ENCODE assay signal across 22 cellular contexts in genomic region chr12:131862600-131862993, GRCh38. TPM values are rescaled to one million over a fixed set of nuclear protein-coding genes. Genes with fewer than 3 reads are reported as not detected.
DNase-seq lines count a peak whose midpoint lies in the region; ATAC-seq, FAIRE-seq and TF ChIP-seq lines count a peak whose summit lies in the region.
"Had no signal": no experiment of that assay in that cellular context is flagged by ENCODE, and none has a peak within 500 bp of the region (broad histone marks: within the 10 kb centered on the region; RNA-seq: fewer than 3 reads in every experiment).

No MANE protein-coding gene starts in this region.

- H3K4me3 Mint-ChIP-seq in chondrocyte (ENCODE audit: unreplicated experiment) (no peak overlapping the region), nephron progenitor cell (peak overlapping the region; percentile 24)
- no peak overlapping the region for H3K4me3 Mint-ChIP-seq in naive thymus-derived CD8-positive, alpha-beta T cell
- H3K4me3 Mint-ChIP-seq: activated CD8-positive, alpha-beta T cell treated with anti-CD3 and anti-CD28 coated beads, Interleukin-2, amount 10 ng/mL, durations not matched to agents 7 days and 5 days had no signal

- H3K27me3 Mint-ChIP-seq in chondrocyte (ENCODE audit: low read depth) (no peaks in the 10 kb centered on the region), nephron progenitor cell (ENCODE audit: low read depth, poor library complexity) (peaks cover 10% of the 10 kb centered on the region)
- H3K27me3 Mint-ChIP-seq in naive thymus-derived CD8-positive, alpha-beta T cell: peaks cover 0 to 12% (median 2%) of the 10 kb centered on the region in 5 donors

- POLR2A ChIA-PET in A549 (lab: Yijun Ruan, JAX) (no interaction called here), HEK293 (lab: Yijun Ruan, JAX) (no interaction called here)
- POLR2A ChIA-PET in naive thymus-derived CD8-positive, alpha-beta T cell (lab: Charles Lee): no interaction called here

- H3K4me1 Mint-ChIP-seq in chondrocyte (ENCODE audit: low read depth): peaks cover 41% of the 10 kb centered on the region
- H3K4me1 Mint-ChIP-seq in nephron progenitor cell: peaks cover 50% of the 10 kb centered on the region
- H3K4me1 Mint-ChIP-seq in naive thymus-derived CD8-positive, alpha-beta T cell: peaks cover under 1 to 10% (median 6%) of the 10 kb centered on the region in 4 donors

- no peak for TF ChIP-seq RAD21 in A549 (conservative IDR thresholded peaks at IDR 0.05 in 1 of 2, IDR thresholded peaks at IDR 0.05 in 1 of 2)

- H3K9me3 Mint-ChIP-seq in chondrocyte (ENCODE audit: low read depth) (no peaks in the 10 kb centered on the region), nephron progenitor cell (no peaks in the 10 kb centered on the region)
- H3K9me3 Mint-ChIP-seq in naive thymus-derived CD8-positive, alpha-beta T cell: no peaks in the 10 kb centered on the region

- CTCF ChIA-PET in A549 (lab: Yijun Ruan, JAX) (interaction anchor here (1.0 to 5.1 kb wide), 3 partner anchors 9 to 51 kb away, joined by 3 to 43 read pairs (median 4); no protein-coding TSS in a partner anchor), HEK293 (lab: Yijun Ruan, JAX) (interaction anchor here (0.7 kb wide), 1 partner anchor 26 kb away, joined by 4 read pairs; no protein-coding TSS in a partner anchor)

- no peak for TF ChIP-seq POLR2A in A549 (IDR thresholded peaks at IDR 0.05; ENCODE audit: low read length)

- TF ChIP-seq CTCF in A549 (IDR thresholded peaks at IDR 0.05) (no peak), HEK293 (tag by site-specific recombination; IDR thresholded peaks at IDR 0.05) (no peak), chondrocyte (IDR thresholded peaks at IDR 0.05) (no peak), nephron progenitor cell (IDR thresholded peaks at IDR 0.05) (no peak)

- peak overlapping the region; percentile 96 for H3K27ac ChIP-seq in A549
- H3K27ac ChIP-seq in HEK293 (ENCODE audit: extremely low read depth, low read depth, low read length): no peak overlapping the region
- H3K27ac ChIP-seq: cardiac muscle cell, stomach, tibial nerve had no signal

- no peak for FAIRE-seq in A549 (lab: Jason Lieb, UNC)
- FAIRE-seq: A204.1 had no signal

- H3K9me3 ChIP-seq in A549 (no peaks in the 10 kb centered on the region), HEK293 (ENCODE audit: control insufficient read depth, insufficient read depth, low read depth, low read length) (no peaks in the 10 kb centered on the region)
- H3K9me3 ChIP-seq: mucosa of descending colon, stomach, tibial nerve had no signal

- H3K4me1 ChIP-seq in A549 (peaks cover 64% of the 10 kb centered on the region), HEK293 (ENCODE audit: control insufficient read depth, insufficient read depth, low read length) (no peaks in the 10 kb centered on the region)

- WGBS in A549 (ENCODE audit: missing lambda C conversion rate): 81% methylated on average over 14 of the region's 14 CpGs

- H3K4me3 ChIP-seq in A549 (no peak overlapping the region), HEK293 (ENCODE audit: low read depth, low read length) (no peak overlapping the region)
- H3K4me3 ChIP-seq: cardiac muscle cell, mucosa of descending colon, stomach, tibial nerve had no signal

- no peaks in the 10 kb centered on the region for H3K36me3 Mint-ChIP-seq in chondrocyte (ENCODE audit: low read depth)
- H3K36me3 Mint-ChIP-seq in nephron progenitor cell (ENCODE audit: low read depth): no peaks in the 10 kb centered on the region
- H3K36me3 Mint-ChIP-seq in naive thymus-derived CD8-positive, alpha-beta T cell: no peaks in the 10 kb centered on the region

- H3K4me2 ChIP-seq in A549: peak overlapping the region; percentile 68

- no peak for ATAC-seq in A549
- no peak for ATAC-seq in HG02970 (IDR thresholded peaks at IDR 0.05; ENCODE audit: low FRiP score, unreplicated experiment)
- ATAC-seq in naive thymus-derived CD8-positive, alpha-beta T cell: no peak
- ATAC-seq: activated CD8-positive, alpha-beta T cell treated with anti-CD3 and anti-CD28 coated beads, Interleukin-2, amount 10 ng/mL, durations not matched to agents 7 days and 5 days; left ventricle myocardium superior; mucosa of descending colon had no signal

- no peak for TF ChIP-seq EP300 in A549 (IDR thresholded peaks at IDR 0.05)

- no peaks in the 10 kb centered on the region for H3K36me3 ChIP-seq in HEK293 (ENCODE audit: control insufficient read depth in 2 of 2, insufficient read depth in 1 of 2, low read length in 2 of 2)
- H3K36me3 ChIP-seq: cardiac muscle cell, stomach, tibial nerve had no signal

- H3K27ac Mint-ChIP-seq in chondrocyte (ENCODE audit: unreplicated experiment) (peak overlapping the region; percentile 84), nephron progenitor cell (peak overlapping the region; percentile 84)
- no peak overlapping the region for H3K27ac Mint-ChIP-seq in naive thymus-derived CD8-positive, alpha-beta T cell
- H3K27ac Mint-ChIP-seq: activated CD8-positive, alpha-beta T cell treated with anti-CD3 and anti-CD28 coated beads, Interleukin-2, amount 10 ng/mL, durations not matched to agents 7 days and 5 days had no signal

- no peak for DNase-seq in A549 (ENCODE audit: low read depth in 1 of 2, low spot score in 1 of 2)
- DNase-seq in chondrocyte (ENCODE audit: low spot score): no peak
- no peak for DNase-seq in nephron progenitor cell
- no peak for DNase-seq in NCI-H1436 treated with DMSO at 0.1 percent for 48 hours (lab: John Stamatoyannopoulos, UW)
- no peak for DNase-seq in naive thymus-derived CD8-positive, alpha-beta T cell
- no peak for DNase-seq in T-helper 1 cell
- DNase-seq: activated CD4-positive, alpha-beta T cell treated with anti-CD3 and anti-CD28 coated beads for 1 hour; activated CD8-positive, alpha-beta T cell treated with anti-CD3 and anti-CD28 coated beads, Interleukin-2, amount 10 ng/mL, durations not matched to agents 7 days and 5 days; activated gamma-delta T cell treated with Interleukin-2 at 50 U/mL for 16 hours; amniotic stem cell; GOT3; KG1; left ventricle myocardium superior; mucosa of descending colon; NCI-H1694; NCI-H526 treated with DMSO at 0.1 percent for 48 hours; stomach had no signal

TF ChIP-seq in A549, 52 proteins besides CTCF, POLR2A, EP300 and RAD21:
- 0 out of 2 replicates have a peak, but pooled peaks have one; percentile 29 for TF ChIP-seq EHF (CRISPR knock-in tag; IDR thresholded peaks at IDR 0.05)
- TF ChIP-seq ZNF302 (CRISPR knock-in tag; IDR thresholded peaks at IDR 0.05): no peak
- no peak for TF ChIP-seq PBX3 (IDR thresholded peaks at IDR 0.05)
- TF ChIP-seq TP53 (CRISPR knock-in tag; IDR thresholded peaks at IDR 0.05): no peak

TF ChIP-seq in HEK293, 187 proteins besides CTCF, POLR2A, EP300 and RAD21 (continues in another document):
- TF ChIP-seq FEZF1 (tag by site-specific recombination; IDR thresholded peaks at IDR 0.05): peak; percentile 71
- TF ChIP-seq PRDM4 (tag by site-specific recombination; IDR thresholded peaks at IDR 0.05): peak; percentile 44; the same call in 1 of the 2 replicates
- no peak for TF ChIP-seq ZNF211 (tag by site-specific recombination; IDR thresholded peaks at IDR 0.05; ENCODE audit: low read depth)
- no peak for TF ChIP-seq ZFP37 (tag by site-specific recombination; IDR thresholded peaks at IDR 0.05)

RNA-seq across cellular contexts. Expression of gene ULK1, which starts 31.8 kb away (rescaled TPM):
- 15.1 and 18.4 TPM in 2 replicates for polyA plus RNA-seq in A549 (2011; rRNA removed)
- 43.7 and 65.4 TPM in 2 replicates for polyA plus RNA-seq in A549 (2012; cell fraction: cytosol; rRNA removed)
- 271 and 363 TPM in 2 replicates for polyA plus RNA-seq in A549 (2012; cell fraction: nucleus; rRNA removed)
- polyA plus RNA-seq in A549 (2017; fragmentation: RNase III; extraction: RNeasy Plus Mini Kit Qiagen cat#74134 plus additional on column Dnase treatment): 37.7 to 49.2 TPM (median 46.2 TPM) in 3 replicates
- 13.4 and 13.5 TPM in 2 replicates for polyA minus RNA-seq in A549 (2011; rRNA and poly(A)+ RNA removed)
- total RNA-seq in chondrocyte: 54.2 to 65.7 TPM (median 56.1 TPM) in 3 replicates
- 10 to 100 TPM; 47.1 to 54.4 TPM for total RNA-seq in naive thymus-derived CD8-positive, alpha-beta T cell
- under 1 TPM; 0.43 to 0.76 (median 0.68) TPM for polyA plus RNA-seq in naive thymus-derived CD8-positive, alpha-beta T cell

RNA-seq across cellular contexts. Expression of gene MMP17, which starts 34.4 kb away (rescaled TPM):
- polyA plus RNA-seq in A549 (2011; rRNA removed) (6.2 and 9.1 TPM in 2 replicates), A549 (2017; fragmentation: RNase III; extraction: RNeasy Plus Mini Kit Qiagen cat#74134 plus additional on column Dnase treatment) (7.2 to 8.7 TPM (median 7.9 TPM) in 3 replicates)
- polyA plus RNA-seq in A549 (2012; cell fraction: cytosol; rRNA removed): 19.6 and 30.3 TPM in 2 replicates
- polyA plus RNA-seq in A549 (2012; cell fraction: nucleus; rRNA removed): 44.1 and 63.4 TPM in 2 replicates
- 3.6 and 3.7 TPM in 2 replicates for polyA minus RNA-seq in A549 (2011; rRNA and poly(A)+ RNA removed)
- 1.3 to 2.4 TPM (median 1.3 TPM) in 3 replicates for total RNA-seq in chondrocyte
- total RNA-seq in naive thymus-derived CD8-positive, alpha-beta T cell: 1 to 10 TPM in 1 of 2 experiments, under 1 TPM in 1; 0.62 to 1.5 TPM
- not detected for polyA plus RNA-seq in naive thymus-derived CD8-positive, alpha-beta T cell
- total RNA-seq: activated CD8-positive, alpha-beta T cell treated with anti-CD3 and anti-CD28 coated beads, Interleukin-2, amount 10 ng/mL, durations not matched to agents 7 days and 5 days; cardiac muscle cell had no signal

Comparison
In these comparisons a context has a peak if more than half of its experiments do, and no peak if none do; other contexts are left out.
1. H3K27ac Mint-ChIP-seq: peak in chondrocyte (single experiment) and nephron progenitor cell (single experiment); none in naive thymus-derived CD8-positive, alpha-beta T cell (0 of 10).